1 cellular context compared by ENCODE assay signal in the genomic region with DNA sequence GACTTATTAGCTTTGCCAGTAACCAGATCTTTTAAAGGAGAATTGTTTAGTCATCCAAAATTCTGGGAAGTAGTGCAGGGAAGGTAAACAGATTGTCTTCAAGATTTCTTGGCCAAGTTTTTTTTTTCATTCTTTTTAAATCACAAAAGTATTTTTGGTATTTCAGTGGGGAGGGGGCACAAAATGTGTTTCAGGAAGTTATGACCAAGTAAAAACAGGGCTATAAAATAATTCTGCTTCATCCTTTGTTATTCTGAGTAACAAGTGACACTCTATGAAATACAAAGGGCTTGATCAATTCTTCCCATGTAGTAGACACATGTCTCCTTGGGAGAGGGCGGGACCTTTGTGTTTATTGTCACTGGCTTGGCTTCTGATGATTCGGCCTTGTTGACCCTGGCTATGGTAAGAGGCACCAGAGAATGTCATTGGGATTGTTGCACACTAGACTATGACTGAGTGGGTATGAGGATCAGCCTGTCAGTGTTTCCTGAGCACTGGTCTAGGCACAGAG.
A peak's percentile ranks its signal among the peaks of the same experiment; 100 is the strongest.
TF ChIP-seq lines count a peak whose summit lies in the region.

No MANE protein-coding gene starts in this region.

TF ChIP-seq in HepG2, 621 proteins besides CTCF, POLR2A, EP300 and RAD21 (continued from another document):
- TF ChIP-seq DNMT1 (CRISPR knock-in tag; IDR thresholded peaks at IDR 0.05) = no peak
- no peak for TF ChIP-seq ZFX (CRISPR knock-in tag; IDR thresholded peaks at IDR 0.05; ENCODE audit: low read depth)
- no peak for TF ChIP-seq POLR2AphosphoS2 (IDR thresholded peaks at IDR 0.05; ENCODE audit: low read depth, low read length)
- no peak for TF ChIP-seq ZNF383 (CRISPR knock-in tag; IDR thresholded peaks at IDR 0.05; ENCODE audit: borderline replicate concordance)
- TF ChIP-seq, protein P1, sequence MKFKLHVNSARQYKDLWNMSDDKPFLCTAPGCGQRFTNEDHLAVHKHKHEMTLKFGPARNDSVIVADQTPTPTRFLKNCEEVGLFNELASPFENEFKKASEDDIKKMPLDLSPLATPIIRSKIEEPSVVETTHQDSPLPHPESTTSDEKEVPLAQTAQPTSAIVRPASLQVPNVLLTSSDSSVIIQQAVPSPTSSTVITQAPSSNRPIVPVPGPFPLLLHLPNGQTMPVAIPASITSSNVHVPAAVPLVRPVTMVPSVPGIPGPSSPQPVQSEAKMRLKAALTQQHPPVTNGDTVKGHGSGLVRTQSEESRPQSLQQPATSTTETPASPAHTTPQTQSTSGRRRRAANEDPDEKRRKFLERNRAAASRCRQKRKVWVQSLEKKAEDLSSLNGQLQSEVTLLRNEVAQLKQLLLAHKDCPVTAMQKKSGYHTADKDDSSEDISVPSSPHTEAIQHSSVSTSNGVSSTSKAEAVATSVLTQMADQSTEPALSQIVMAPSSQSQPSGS (CRISPR knock-in tag; IDR thresholded peaks at IDR 0.05) = no peak
- TF ChIP-seq TEAD2 (CRISPR knock-in tag; IDR thresholded peaks at IDR 0.05) = no peak
- no peak for TF ChIP-seq ZNF296 (CRISPR knock-in tag; conservative IDR thresholded peaks at IDR 0.05)
- TF ChIP-seq HDAC1 (CRISPR knock-in tag; IDR thresholded peaks at IDR 0.05) = no peak
- no peak for TF ChIP-seq ZNF549 (CRISPR knock-in tag; IDR thresholded peaks at IDR 0.05)
- TF ChIP-seq, protein P2, sequence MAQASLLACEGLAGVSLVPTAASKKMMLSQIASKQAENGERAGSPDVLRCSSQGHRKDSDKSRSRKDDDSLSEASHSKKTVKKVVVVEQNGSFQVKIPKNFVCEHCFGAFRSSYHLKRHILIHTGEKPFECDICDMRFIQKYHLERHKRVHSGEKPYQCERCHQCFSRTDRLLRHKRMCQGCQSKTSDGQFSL (CRISPR knock-in tag; IDR thresholded peaks at IDR 0.05) = no peak
- TF ChIP-seq FOXP1 (IDR thresholded peaks at IDR 0.05) = no peak
- 0 out of 2 replicates have a peak, but pooled peaks have one; percentile 35 for TF ChIP-seq FOXP1 (CRISPR knock-in tag; IDR thresholded peaks at IDR 0.05)
- TF ChIP-seq SAFB2 (CRISPR knock-in tag; IDR thresholded peaks at IDR 0.05; ENCODE audit: borderline replicate concordance, low read depth) = no peak
- no peak for TF ChIP-seq ARHGAP35 (CRISPR knock-in tag; IDR thresholded peaks at IDR 0.05; ENCODE audit: borderline replicate concordance)
- TF ChIP-seq, protein P3, sequence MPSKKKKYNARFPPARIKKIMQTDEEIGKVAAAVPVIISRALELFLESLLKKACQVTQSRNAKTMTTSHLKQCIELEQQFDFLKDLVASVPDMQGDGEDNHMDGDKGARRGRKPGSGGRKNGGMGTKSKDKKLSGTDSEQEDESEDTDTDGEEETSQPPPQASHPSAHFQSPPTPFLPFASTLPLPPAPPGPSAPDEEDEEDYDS (CRISPR knock-in tag; IDR thresholded peaks at IDR 0.05) = no peak
- TF ChIP-seq CREM (IDR thresholded peaks at IDR 0.05) = no peak
- TF ChIP-seq CREM (CRISPR knock-in tag; IDR thresholded peaks at IDR 0.05) = no peak
- TF ChIP-seq RBFOX2 (IDR thresholded peaks at IDR 0.05; ENCODE audit: low read depth, low read length) = no peak
